In genomic region chr4:3318561-3319021, GRCh38 we compare ENCODE assay signal across 1 cellular context.
A peak's percentile ranks its signal among the peaks of the same experiment; 100 is the strongest.
TF ChIP-seq lines count a peak whose summit lies in the region.

No MANE protein-coding gene starts in this region.

TF ChIP-seq in GM23338, 12 proteins besides CTCF, POLR2A, EP300 and RAD21 (continued from another document):
- TF ChIP-seq ZNF462 (CRISPR knock-in tag; IDR thresholded peaks at IDR 0.05) (no peak), ZNF114 (CRISPR knock-in tag; IDR thresholded peaks at IDR 0.05) (no peak), STAT1 (IDR thresholded peaks at IDR 0.05; ENCODE audit: unreplicated experiment) (no peak), ZNF331 (CRISPR knock-in tag; IDR thresholded peaks at IDR 0.05; ENCODE audit: low read depth) (peak; percentile 55; the same call in 1 of the 2 replicates), POLR2AphosphoS5 (IDR thresholded peaks at IDR 0.05; ENCODE audit: low read depth) (no peak), JUNB (IDR thresholded peaks at IDR 0.05; ENCODE audit: unreplicated experiment) (no peak), NANOG (IDR thresholded peaks at IDR 0.05; ENCODE audit: borderline replicate concordance) (no peak)
